In the genomic region with DNA sequence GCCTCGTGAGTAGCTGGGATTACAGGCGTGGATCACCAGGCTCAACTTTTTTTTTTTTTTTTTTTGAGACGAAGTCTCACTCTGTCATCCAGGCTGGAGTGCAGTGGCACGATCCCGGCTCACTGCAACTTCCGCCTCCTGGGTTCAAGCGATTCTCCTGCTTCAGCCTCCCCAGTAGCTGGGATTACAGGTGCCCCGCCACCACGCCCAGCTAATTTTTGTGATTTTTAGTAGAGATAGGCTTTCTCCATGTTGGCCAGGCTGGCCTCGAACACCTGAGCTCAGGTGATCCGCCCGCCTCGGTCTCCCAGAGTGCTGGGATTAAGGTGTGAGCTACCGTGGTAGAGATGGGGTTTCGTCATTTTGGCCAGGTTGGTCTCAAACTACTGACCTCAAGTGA, we compare ENCODE assay signal across 8 cellular contexts. TPM values are rescaled to one million over a fixed set of nuclear protein-coding genes. Genes with fewer than 3 reads are reported as not detected.
A peak's percentile ranks its signal among the peaks of the same experiment; 100 is the strongest.
DNase-seq lines count a peak whose midpoint lies in the region; ATAC-seq and TF ChIP-seq lines count a peak whose summit lies in the region.
"Not testable (repeated sequence)": the region's sequence is repeated elsewhere in the genome, so short reads cannot be mapped to it uniquely, and the experiment has no call there.

No MANE protein-coding gene starts in this region.

- H3K4me1 Mint-ChIP-seq in CD4-positive, CD25-positive, alpha-beta regulatory T cell: peaks cover 22 to 80% (median 45%) of the 10 kb centered on the region in 4 donors
- peaks cover 76% of the 10 kb centered on the region for H3K4me1 Mint-ChIP-seq in activated CD8-positive, alpha-beta T cell treated with anti-CD3 and anti-CD28 coated beads for 36 hours (ENCODE audit: low read depth)
- peaks cover 65% of the 10 kb centered on the region for H3K4me1 Mint-ChIP-seq in activated naive CD8-positive, alpha-beta T cell (ENCODE audit: low read depth)
- peaks cover 57% of the 10 kb centered on the region for H3K4me1 Mint-ChIP-seq in nephron
- peaks cover 35% of the 10 kb centered on the region for H3K4me1 Mint-ChIP-seq in type B pancreatic cell (ENCODE audit: unreplicated experiment)

- POLR2A ChIA-PET in OCI-LY7 (lab: Charles Lee): not testable (repeated sequence)
- POLR2A ChIA-PET in activated CD8-positive, alpha-beta T cell treated with anti-CD3 and anti-CD28 coated beads for 36 hours (lab: Charles Lee): interaction anchor here (1.4 to 1.9 kb wide), 3 partner anchors 15 to 30 kb away, joined by 5 read pairs; no protein-coding TSS in a partner anchor

- H3K4me2 ChIP-seq in OCI-LY7 (ENCODE audit: low read length): 0 out of 2 replicates have a peak overlapping the region, but pooled peaks have one; percentile 78

- peaks cover 65% of the 10 kb centered on the region for H3K79me2 ChIP-seq in OCI-LY7 (ENCODE audit: insufficient read depth, low read depth, low read length)

- H3K27me3 Mint-ChIP-seq in CD4-positive, CD25-positive, alpha-beta regulatory T cell; activated CD8-positive, alpha-beta T cell treated with anti-CD3 and anti-CD28 coated beads for 36 hours; activated naive CD8-positive, alpha-beta T cell; nephron (ENCODE audit: low read depth); type B pancreatic cell: not testable (repeated sequence)

- H3K4me3 Mint-ChIP-seq in CD4-positive, CD25-positive, alpha-beta regulatory T cell: peak overlapping the region in 1 of 4 donors; percentile 98
- H3K4me3 Mint-ChIP-seq in activated CD8-positive, alpha-beta T cell treated with anti-CD3 and anti-CD28 coated beads for 36 hours: peak overlapping the region; percentile 93
- peak overlapping the region; percentile 98 for H3K4me3 Mint-ChIP-seq in activated naive CD8-positive, alpha-beta T cell
- H3K4me3 Mint-ChIP-seq in nephron: peak overlapping the region; percentile 97 to 98 (median 97)
- peak overlapping the region; percentile 94 for H3K4me3 Mint-ChIP-seq in type B pancreatic cell

- H3K36me3 Mint-ChIP-seq in CD4-positive, CD25-positive, alpha-beta regulatory T cell; activated naive CD8-positive, alpha-beta T cell; nephron (ENCODE audit: low read depth); type B pancreatic cell: not testable (repeated sequence)
- peaks cover 26% of the 10 kb centered on the region for H3K36me3 Mint-ChIP-seq in activated CD8-positive, alpha-beta T cell treated with anti-CD3 and anti-CD28 coated beads for 36 hours (ENCODE audit: low read depth)

- not testable (repeated sequence) for H3K27me3 ChIP-seq in CD4-positive, CD25-positive, alpha-beta regulatory T cell (ENCODE audit: control insufficient read depth, insufficient read depth, low read length); cardiac muscle cell; skeletal muscle tissue (ENCODE audit: control insufficient read depth in 3 of 3, insufficient read depth in 3 of 3, low read length in 3 of 3)

- H2AFZ ChIP-seq in OCI-LY7 (ENCODE audit: low read length): not testable (repeated sequence)

- intact Hi-C loops in OCI-LY7 (cut with micrococcal nuclease; ENCODE audit: unreplicated experiment); activated CD8-positive, alpha-beta T cell treated with anti-CD3 and anti-CD28 coated beads for 36 hours (cut with micrococcal nuclease): not testable (repeated sequence)

- CTCF ChIA-PET in OCI-LY7 (lab: Charles Lee; ENCODE audit: unreplicated experiment): not testable (repeated sequence)
- CTCF ChIA-PET in activated CD8-positive, alpha-beta T cell treated with anti-CD3 and anti-CD28 coated beads for 36 hours (lab: Charles Lee): interaction anchor here (1.1 to 1.8 kb wide), 3 partner anchors 9 to 36 kb away, joined by 5 to 6 read pairs (median 5); a partner anchor contains a TSS

- not testable (repeated sequence) for H3K36me3 ChIP-seq in CD4-positive, CD25-positive, alpha-beta regulatory T cell (ENCODE audit: control insufficient read depth, insufficient read depth, low read length); cardiac muscle cell; skeletal muscle tissue (ENCODE audit: control insufficient read depth in 3 of 3, insufficient read depth in 3 of 3, low read length in 3 of 3)
- H3K36me3 ChIP-seq in OCI-LY7 (ENCODE audit: insufficient read depth, low read length): peaks cover 34% of the 10 kb centered on the region

- not testable (repeated sequence) for H3K9me3 ChIP-seq in CD4-positive, CD25-positive, alpha-beta regulatory T cell (ENCODE audit: control insufficient read depth in 2 of 2, low read length in 2 of 2); OCI-LY7 (ENCODE audit: low read length); cardiac muscle cell (ENCODE audit: low read depth); skeletal muscle tissue (ENCODE audit: control insufficient read depth in 3 of 3, low read length in 3 of 3)

- H3K9ac ChIP-seq in skeletal muscle tissue (ENCODE audit: low read depth in 1 of 3, low read length in 3 of 3): peak overlapping the region in 1 of 3 donors; percentile 99

- H3K4me3 ChIP-seq in CD4-positive, CD25-positive, alpha-beta regulatory T cell (ENCODE audit: low read depth, low read length); OCI-LY7 (ENCODE audit: low read depth, low read length, poor library complexity, severe bottlenecking); cardiac muscle cell; skeletal muscle tissue (ENCODE audit: low read length in 3 of 3): not testable (repeated sequence)

- H3K9me2 ChIP-seq in OCI-LY7 (ENCODE audit: insufficient read depth, low read length): not testable (repeated sequence)

- ATAC-seq in CD4-positive, CD25-positive, alpha-beta regulatory T cell (ENCODE audit: low read depth in 2 of 2); activated CD8-positive, alpha-beta T cell treated with anti-CD3 and anti-CD28 coated beads for 36 hours: not testable (repeated sequence)

- H3K9me3 Mint-ChIP-seq in CD4-positive, CD25-positive, alpha-beta regulatory T cell; activated CD8-positive, alpha-beta T cell treated with anti-CD3 and anti-CD28 coated beads for 36 hours; activated naive CD8-positive, alpha-beta T cell (ENCODE audit: low read depth); nephron; type B pancreatic cell: not testable (repeated sequence)

- DNase-seq in CD4-positive, CD25-positive, alpha-beta regulatory T cell; OCI-LY7 (ENCODE audit: low spot score); activated CD8-positive, alpha-beta T cell treated with anti-CD3 and anti-CD28 coated beads for 36 hours; cardiac muscle cell (ENCODE audit: low read depth in 1 of 2, low spot score in 1 of 2); type B pancreatic cell (ENCODE audit: extremely low spot score, unreplicated experiment): not testable (repeated sequence)

- not testable (repeated sequence) for TF ChIP-seq CTCF in OCI-LY7 (conservative IDR thresholded peaks at IDR 0.05; ENCODE audit: low read length); activated CD8-positive, alpha-beta T cell treated with anti-CD3 and anti-CD28 coated beads for 36 hours (IDR thresholded peaks at IDR 0.05); cardiac muscle cell (IDR thresholded peaks at IDR 0.05; ENCODE audit: low read depth, low read length); nephron (IDR thresholded peaks at IDR 0.05; ENCODE audit: unreplicated experiment in 3 of 3); type B pancreatic cell (conservative IDR thresholded peaks at IDR 0.05)

- peaks cover 16% of the 10 kb centered on the region; the same call in 1 of the 2 replicates for H4K20me1 ChIP-seq in OCI-LY7 (ENCODE audit: insufficient read depth, low read length)

- peak overlapping the region; percentile 89 to 98 (median 95) for H3K27ac Mint-ChIP-seq in CD4-positive, CD25-positive, alpha-beta regulatory T cell
- peak overlapping the region; percentile 93 for H3K27ac Mint-ChIP-seq in activated CD8-positive, alpha-beta T cell treated with anti-CD3 and anti-CD28 coated beads for 36 hours
- H3K27ac Mint-ChIP-seq in activated naive CD8-positive, alpha-beta T cell: peak overlapping the region; percentile 95
- H3K27ac Mint-ChIP-seq in nephron: peak overlapping the region in 1 of 3 experiments; percentile 98
- H3K27ac Mint-ChIP-seq in type B pancreatic cell: not testable (repeated sequence)

- peaks cover 37% of the 10 kb centered on the region for H3K4me1 ChIP-seq in CD4-positive, CD25-positive, alpha-beta regulatory T cell (ENCODE audit: control insufficient read depth, insufficient read depth, low read length, poor library complexity, severe bottlenecking)
- H3K4me1 ChIP-seq in OCI-LY7 (ENCODE audit: insufficient read depth, low read length, poor library complexity, severe bottlenecking): peaks cover 27% of the 10 kb centered on the region
- peaks cover 41% of the 10 kb centered on the region for H3K4me1 ChIP-seq in cardiac muscle cell (ENCODE audit: low read depth)
- peaks cover 28 to 52% (median 44%) of the 10 kb centered on the region in 3 donors for H3K4me1 ChIP-seq in skeletal muscle tissue (ENCODE audit: control insufficient read depth in 3 of 3, insufficient read depth in 3 of 3, low read length in 3 of 3)

- BruUV-seq in OCI-LY7 (replicated peaks; lab: Mats Ljungman, UMichigan): not testable (repeated sequence)

- H3K27ac ChIP-seq in CD4-positive, CD25-positive, alpha-beta regulatory T cell (ENCODE audit: insufficient read depth, low read length, poor library complexity, severe bottlenecking): peak overlapping the region; percentile 23
- H3K27ac ChIP-seq in OCI-LY7 (ENCODE audit: low read depth, low read length, poor library complexity, severe bottlenecking): not testable (repeated sequence)
- H3K27ac ChIP-seq in cardiac muscle cell (peak overlapping the region; percentile 97), skeletal muscle tissue (ENCODE audit: low read depth, low read length) (peak overlapping the region; percentile 100)

RNA-seq across cellular contexts. Expression of a gene that starts 36.8 kb away (rescaled TPM):
- total RNA-seq in CD4-positive, CD25-positive, alpha-beta regulatory T cell: 96.3 TPM
- 1 to 10 TPM; 2.8 to 6.2 (median 3.9) TPM for polyA plus RNA-seq in CD4-positive, CD25-positive, alpha-beta regulatory T cell
- total RNA-seq in OCI-LY7 (2014; rRNA removed; shearing (Covaris generic)): 29.0 and 33.7 TPM in 2 replicates
- total RNA-seq in OCI-LY7 (2022) (36.7 and 50.7 TPM in 2 replicates), cardiac muscle cell (47.6 and 55.8 TPM in 2 replicates), skeletal muscle tissue (9.9 TPM), type B pancreatic cell (ENCODE audit: low replicate concordance) (14.0 and 30.2 TPM in 2 replicates)
- 100 to 1,000 TPM; 107 to 117 TPM for total RNA-seq in activated CD8-positive, alpha-beta T cell treated with anti-CD3 and anti-CD28 coated beads for 36 hours
- polyA plus RNA-seq in cardiac muscle cell: 37.1 and 47.6 TPM in 2 replicates
